Comparison of ENCODE assay signal across 25 cellular contexts in genomic region chr4:7917669-7918068, GRCh38. TPM values are rescaled to one million over a fixed set of nuclear protein-coding genes. Genes with fewer than 3 reads are reported as not detected.
DNase-seq lines count a peak whose midpoint lies in the region; ATAC-seq and TF ChIP-seq lines count a peak whose summit lies in the region.
"Had no signal": no experiment of that assay in that cellular context is flagged by ENCODE, and none has a peak within 500 bp of the region (broad histone marks: within the 10 kb centered on the region; RNA-seq: fewer than 3 reads in every experiment).

No MANE protein-coding gene starts in this region.

- H3K36me3 ChIP-seq in WERI-Rb-1 = no peaks in the 10 kb centered on the region
- H3K36me3 ChIP-seq: neutrophil, Peyer's patch, uterus had no signal

- ATAC-seq in HG02885 (IDR thresholded peaks at IDR 0.05; ENCODE audit: poor library complexity, unreplicated experiment) (no peak), HG03108 (IDR thresholded peaks at IDR 0.05; ENCODE audit: unreplicated experiment) (no peak)
- ATAC-seq: activated T-cell treated with anti-CD3 and anti-CD28 coated beads, Interleukin-2, amount 50 U/mL, for 72 hours; left lobe of liver had no signal

- no peaks in the 10 kb centered on the region for H3K27me3 Mint-ChIP-seq in progenitor cell of endocrine pancreas

- TF ChIP-seq CTCF in WERI-Rb-1 (IDR thresholded peaks at IDR 0.05; ENCODE audit: low read depth, low read length) (peak; percentile 26; the same call in 1 of the 2 replicates), fibroblast of pulmonary artery (IDR thresholded peaks at IDR 0.05; ENCODE audit: low read length, missing control alignments) (peak; percentile 3), progenitor cell of endocrine pancreas (IDR thresholded peaks at IDR 0.05; ENCODE audit: unreplicated experiment) (peak; percentile 16)

- H3K4me3 ChIP-seq in WERI-Rb-1 (ENCODE audit: low read depth, low read length) = no peak overlapping the region
- H3K4me3 ChIP-seq in fibroblast of pulmonary artery (replicated peaks; ENCODE audit: low read depth, low read length) = no peak overlapping the region
- H3K4me3 ChIP-seq: dorsolateral prefrontal cortex, Peyer's patch, SK-N-MC, uterus had no signal

- H3K4me1 Mint-ChIP-seq in progenitor cell of endocrine pancreas (ENCODE audit: low read depth) = peaks cover 9% of the 10 kb centered on the region

- no peaks in the 10 kb centered on the region for H3K9me3 Mint-ChIP-seq in progenitor cell of endocrine pancreas (ENCODE audit: low read depth)
- H3K9me3 Mint-ChIP-seq: activated T-cell treated with anti-CD3 and anti-CD28 coated beads, Interleukin-2, amount 50 U/mL, for 72 hours had no signal

- H3K27ac ChIP-seq in WERI-Rb-1 = no peak overlapping the region
- H3K27ac ChIP-seq: dorsolateral prefrontal cortex, neutrophil, Peyer's patch, SK-N-MC, uterus had no signal

- peaks cover 3% of the 10 kb centered on the region for H3K36me3 Mint-ChIP-seq in progenitor cell of endocrine pancreas (ENCODE audit: insufficient read depth)

- DNase-seq in NCI-H526 (lab: John Stamatoyannopoulos, UW) = peak; percentile 23 to 24
- no peak for DNase-seq in NCI-H526 treated with DMSO at 0.1 percent for 48 hours (lab: John Stamatoyannopoulos, UW)
- no peak for DNase-seq in WERI-Rb-1
- DNase-seq in fibroblast of pulmonary artery (ENCODE audit: low read depth) = no peak
- DNase-seq in progenitor cell of endocrine pancreas (ENCODE audit: low spot score, unreplicated experiment) = no peak
- no peak for DNase-seq in T-helper 2 cell
- DNase-seq: activated CD4-positive, CD25-positive, alpha-beta regulatory T cell treated with anti-CD3 and anti-CD28 coated beads, Interleukin-2, amount 50 U/mL, for 72 hours; activated CD8-positive, alpha-beta memory T cell treated with anti-CD3 and anti-CD28 coated beads for 24 hours; activated T-cell treated with anti-CD3 and anti-CD28 coated beads, Interleukin-2, amount 50 U/mL, for 72 hours; C1 segment of cervical spinal cord; dorsolateral prefrontal cortex; erythroblast; GDM1; NCI-H2081 treated with DMSO at 0.1 percent for 48 hours; Peyer's patch; retina; stimulated activated CD4-positive, alpha-beta T cell treated with anti-CD3 and anti-CD28 coated beads, Interleukin-12 subunit alpha, Interleukin-12 subunit beta, amount 100 ng/mL, for 4 hours; substantia nigra; T-helper 9 cell; uterus had no signal

- no peak overlapping the region for H3K4me3 Mint-ChIP-seq in progenitor cell of endocrine pancreas (ENCODE audit: low read depth)
- H3K4me3 Mint-ChIP-seq: activated T-cell treated with anti-CD3 and anti-CD28 coated beads, Interleukin-2, amount 50 U/mL, for 72 hours had no signal

- H3K9me3 ChIP-seq in WERI-Rb-1 (ENCODE audit: severe bottlenecking) = no peaks in the 10 kb centered on the region
- H3K9me3 ChIP-seq: neutrophil, Peyer's patch, uterus had no signal

- H3K27me3 ChIP-seq in WERI-Rb-1 (ENCODE audit: insufficient read depth, low read depth, severe bottlenecking) = no peaks in the 10 kb centered on the region
- H3K27me3 ChIP-seq: dorsolateral prefrontal cortex, neutrophil, Peyer's patch, uterus had no signal

- H3K27ac Mint-ChIP-seq in progenitor cell of endocrine pancreas = peak overlapping the region; percentile 56
- H3K27ac Mint-ChIP-seq: activated T-cell treated with anti-CD3 and anti-CD28 coated beads, Interleukin-2, amount 50 U/mL, for 72 hours had no signal

RNA-seq across cellular contexts. Expression of gene AFAP1, which starts 22.0 kb away (rescaled TPM):
- total RNA-seq in progenitor cell of endocrine pancreas = 31.9 and 32.9 TPM in 2 replicates

Comparison
In these comparisons a context has a peak if more than half of its experiments do, and no peak if none do; other contexts are left out.
1. DNase-seq: peak in NCI-H526 (2 of 2); none in NCI-H526 treated with DMSO at 0.1 percent for 48 hours (single experiment), WERI-Rb-1 (single experiment), fibroblast of pulmonary artery (single experiment), progenitor cell of endocrine pancreas (single experiment) and T-helper 2 cell (0 of 5).
2. Peak in every context shown above with its lines, with median percentiles within 50 percentile points of each other: CTCF ChIP-seq.